20 cellular contexts compared by ENCODE assay signal in genomic region chr15:74807302-74807701, GRCh38. TPM values are rescaled to one million over a fixed set of nuclear protein-coding genes. Genes with fewer than 3 reads are reported as not detected.
A peak's percentile ranks its signal among the peaks of the same experiment; 100 is the strongest.
DNase-seq lines count a peak whose midpoint lies in the region; ATAC-seq and TF ChIP-seq lines count a peak whose summit lies in the region.
"Had no signal": no experiment of that assay in that cellular context is flagged by ENCODE, and none has a peak within 500 bp of the region (broad histone marks: within the 10 kb centered on the region; RNA-seq: fewer than 3 reads in every experiment).

No MANE protein-coding gene starts in this region.

- no peak for DNase-seq in DND-41
- DNase-seq in RWPE2 (ENCODE audit: low spot score), result no peak
- DNase-seq in epithelial cell of prostate (ENCODE audit: low read depth, low spot score), result no peak
- no peak for DNase-seq in sciatic nerve (ENCODE audit: low spot score)
- no peak for DNase-seq in SK-N-DZ (ENCODE audit: low spot score)
- no peak for DNase-seq in SIG-M5 treated with dmso at 0.1 percent for 504 hours (lab: John Stamatoyannopoulos, UW; ENCODE audit: unreplicated experiment)
- DNase-seq: activated CD4-positive, alpha-beta T cell treated with anti-CD3 and anti-CD28 coated beads, Interleukin-2, amount 50 U/mL, for 1 hour; activated T-cell treated with anti-CD3 and anti-CD28 coated beads, Interleukin-2, amount 50 U/mL, for 48 hours; AML-193; GF-D8; GM23248; MV-4-11; NCI-H524; SIG-M5; stimulated activated CD4-positive, alpha-beta T cell treated with anti-CD3 and anti-CD28 coated beads, Interleukin-2, amount 100 ng/mL, for 48 hours had no signal

- H3K27ac ChIP-seq in DND-41 (ENCODE audit: low read length) (no peak overlapping the region), RWPE2 (ENCODE audit: poor library complexity, severe bottlenecking) (peak overlapping the region; percentile 31), epithelial cell of prostate (peak overlapping the region; percentile 85)
- H3K27ac ChIP-seq: gastroesophageal sphincter, GM23248, left lung had no signal

- H3K9me3 ChIP-seq in DND-41 (ENCODE audit: insufficient read depth, low read length, severe bottlenecking) (no peaks in the 10 kb centered on the region), RWPE2 (ENCODE audit: severe bottlenecking) (no peaks in the 10 kb centered on the region)
- H3K9me3 ChIP-seq: gastroesophageal sphincter, left lung, mucosa of descending colon had no signal

- TF ChIP-seq CTCF in DND-41 (IDR thresholded peaks at IDR 0.05; ENCODE audit: borderline replicate concordance, extremely low read depth, low read length, poor library complexity, severe bottlenecking) (no peak), RWPE2 (IDR thresholded peaks at IDR 0.05; ENCODE audit: poor library complexity, severe bottlenecking) (no peak)

- H2AFZ ChIP-seq in DND-41 (ENCODE audit: low read depth, low read length), result no peak overlapping the region
- H2AFZ ChIP-seq: GM23248 had no signal

- H3K27me3 ChIP-seq in DND-41 (ENCODE audit: insufficient read depth, low read length, poor library complexity) (no peaks in the 10 kb centered on the region), RWPE2 (ENCODE audit: insufficient read depth, poor library complexity, severe bottlenecking) (no peaks in the 10 kb centered on the region)
- H3K27me3 ChIP-seq: left lung had no signal

- ATAC-seq in DND-41 (ENCODE audit: insufficient read depth, low read depth), result 0 out of 3 replicates have a peak, but pooled peaks have one; percentile 10
- ATAC-seq in RWPE2 (ENCODE audit: low read depth), result no peak
- ATAC-seq in sciatic nerve, result peak; percentile 85
- ATAC-seq in GM19328 (IDR thresholded peaks at IDR 0.05; ENCODE audit: unreplicated experiment), result no peak
- ATAC-seq: gastroesophageal sphincter had no signal

- no peak overlapping the region for H3K4me2 ChIP-seq in DND-41 (ENCODE audit: insufficient read depth, low read length)

- no peaks in the 10 kb centered on the region for H3K79me2 ChIP-seq in DND-41 (ENCODE audit: insufficient read depth, low read length)

- intact Hi-C loops in sciatic nerve (cut with DNase I), result no loop called here

- no peak overlapping the region for H3K4me3 ChIP-seq in DND-41 (ENCODE audit: low read depth in 1 of 2, low read length in 2 of 2)
- no peak overlapping the region for H3K4me3 ChIP-seq in RWPE2 (ENCODE audit: severe bottlenecking)
- H3K4me3 ChIP-seq: gastroesophageal sphincter, GM23248, left lung, mucosa of descending colon had no signal

- H3K4me1 ChIP-seq in DND-41 (ENCODE audit: insufficient read depth, low read length) (no peaks in the 10 kb centered on the region), RWPE2 (ENCODE audit: insufficient read depth, poor library complexity, severe bottlenecking) (peaks cover 21% of the 10 kb centered on the region)
- H3K4me1 ChIP-seq: gastroesophageal sphincter, left lung had no signal

- no peaks in the 10 kb centered on the region for H4K20me1 ChIP-seq in DND-41 (ENCODE audit: insufficient read depth, low read length)

- H3K36me3 ChIP-seq in DND-41 (ENCODE audit: insufficient read depth, low read length), result peaks cover 21% of the 10 kb centered on the region
- peaks cover 14% of the 10 kb centered on the region for H3K36me3 ChIP-seq in RWPE2 (ENCODE audit: low read depth)

- H3K9ac ChIP-seq in DND-41 (ENCODE audit: low read depth, low read length), result no peak overlapping the region
- H3K9ac ChIP-seq: GM23248 had no signal

RNA-seq across cellular contexts. Expression of gene LMAN1L, which starts 5.3 kb away (rescaled TPM):
- not detected for total RNA-seq in sciatic nerve
- not detected in 2 replicates for polyA plus RNA-seq in SK-N-DZ (2014; cell fraction: cytosol; rRNA removed)
- 1.2 TPM in 1 of 2 replicates, not detected in the other for polyA plus RNA-seq in SK-N-DZ (2014; cell fraction: nucleus; rRNA removed)
- total RNA-seq: GM23248, omental fat pad had no signal
- polyA plus RNA-seq: GM23248 had no signal

RNA-seq across cellular contexts. Expression of gene CPLX3, which starts 19.1 kb away (rescaled TPM):
- total RNA-seq in sciatic nerve, result not detected
- polyA plus RNA-seq in SK-N-DZ (2014; cell fraction: cytosol; rRNA removed), result 6.2 and 8.3 TPM in 2 replicates
- 2.9 and 6.4 TPM in 2 replicates for polyA plus RNA-seq in SK-N-DZ (2014; cell fraction: nucleus; rRNA removed)
- total RNA-seq: gastroesophageal sphincter, GM23248, left lung, omental fat pad had no signal
- polyA plus RNA-seq: GM23248 had no signal

RNA-seq across cellular contexts. Expression of gene CSK, which starts 25.4 kb away (rescaled TPM):
- total RNA-seq in sciatic nerve, result 43.7 TPM
- 47.3 and 50.9 TPM in 2 replicates for polyA plus RNA-seq in SK-N-DZ (2014; cell fraction: cytosol; rRNA removed)
- 87.5 and 113 TPM in 2 replicates for polyA plus RNA-seq in SK-N-DZ (2014; cell fraction: nucleus; rRNA removed)

RNA-seq across cellular contexts. Expression of gene ULK3, which starts 35.7 kb away (rescaled TPM):
- 26.5 TPM for total RNA-seq in sciatic nerve
- polyA plus RNA-seq in SK-N-DZ (2014; cell fraction: cytosol; rRNA removed), result 44.6 and 52.1 TPM in 2 replicates
- 413 and 419 TPM in 2 replicates for polyA plus RNA-seq in SK-N-DZ (2014; cell fraction: nucleus; rRNA removed)

RNA-seq across cellular contexts. Expression of gene CYP1A2, which starts 58.7 kb away (rescaled TPM):
- not detected for total RNA-seq in sciatic nerve
- polyA plus RNA-seq in SK-N-DZ (2014; cell fraction: cytosol; rRNA removed), result not detected in 2 replicates
- not detected in 2 replicates for polyA plus RNA-seq in SK-N-DZ (2014; cell fraction: nucleus; rRNA removed)
- total RNA-seq: gastroesophageal sphincter, GM23248, mucosa of descending colon had no signal
- polyA plus RNA-seq: GM23248 had no signal

Comparison
In these comparisons a context has a peak if more than half of its experiments do, and no peak if none do; other contexts are left out.
1. ATAC-seq: peak in DND-41 (single experiment) and sciatic nerve (single experiment); none in RWPE2 (single experiment) and GM19328 (single experiment).